In genomic region chr4:8906991-8907595, GRCh38 we compare ENCODE assay signal across 15 cellular contexts. TPM values are rescaled to one million over a fixed set of nuclear protein-coding genes. Genes with fewer than 3 reads are reported as not detected.
"Had no signal": no experiment of that assay in that cellular context is flagged by ENCODE, and none has a peak within 500 bp of the region (broad histone marks: within the 10 kb centered on the region; RNA-seq: fewer than 3 reads in every experiment).

No MANE protein-coding gene starts in this region.

- H3K4me1 ChIP-seq: lower lobe of right lung, right lobe of liver, testis had no signal

- H3K4me3 ChIP-seq: esophagus muscularis mucosa, lower lobe of right lung, right lobe of liver, testis had no signal

- H3K27ac ChIP-seq: esophagus muscularis mucosa, lower lobe of right lung, neutrophil, right lobe of liver, testis had no signal

- DNase-seq: activated CD4-positive, alpha-beta T cell treated with anti-CD3 and anti-CD28 coated beads for 36 hours; activated CD8-positive, alpha-beta memory T cell treated with anti-CD3 and anti-CD28 coated beads, Interleukin-2, amount 50 U/mL, for 4 hours; activated CD8-positive, alpha-beta T cell treated with anti-CD3 and anti-CD28 coated beads for 36 hours; activated naive CD8-positive, alpha-beta T cell treated with anti-CD3 and anti-CD28 coated beads, Interleukin-2, amount 50 U/mL, for 24 hours; cortex of kidney; midbrain; stimulated activated CD4-positive, alpha-beta T cell treated with anti-CD3 and anti-CD28 coated beads, Interleukin-12 subunit alpha, Interleukin-12 subunit beta, amount 100 ng/mL, for 4 hours; stimulated activated CD4-positive, alpha-beta T cell treated with anti-CD3 and anti-CD28 coated beads, Interleukin-2, amount 100 ng/mL, for 48 hours; stimulated activated naive CD8-positive, alpha-beta T cell treated with anti-CD3 and anti-CD28 coated beads, Interleukin-15, Interleukin-2, amounts not matched to agents 100 U/mL and 50 U/mL, for 24 hours had no signal

- H3K9me3 ChIP-seq: lower lobe of right lung, neutrophil, testis had no signal

- H3K27me3 ChIP-seq: neutrophil, right lobe of liver, testis had no signal

- H3K36me3 ChIP-seq: esophagus muscularis mucosa, lower lobe of right lung, neutrophil, right lobe of liver had no signal

RNA-seq across cellular contexts. Expression of gene HMX1, which starts 35.5 kb away (rescaled TPM):
- polyA plus RNA-seq: urinary bladder had no signal
